ENCODE assay signal across 1 cellular context in the genomic region with DNA sequence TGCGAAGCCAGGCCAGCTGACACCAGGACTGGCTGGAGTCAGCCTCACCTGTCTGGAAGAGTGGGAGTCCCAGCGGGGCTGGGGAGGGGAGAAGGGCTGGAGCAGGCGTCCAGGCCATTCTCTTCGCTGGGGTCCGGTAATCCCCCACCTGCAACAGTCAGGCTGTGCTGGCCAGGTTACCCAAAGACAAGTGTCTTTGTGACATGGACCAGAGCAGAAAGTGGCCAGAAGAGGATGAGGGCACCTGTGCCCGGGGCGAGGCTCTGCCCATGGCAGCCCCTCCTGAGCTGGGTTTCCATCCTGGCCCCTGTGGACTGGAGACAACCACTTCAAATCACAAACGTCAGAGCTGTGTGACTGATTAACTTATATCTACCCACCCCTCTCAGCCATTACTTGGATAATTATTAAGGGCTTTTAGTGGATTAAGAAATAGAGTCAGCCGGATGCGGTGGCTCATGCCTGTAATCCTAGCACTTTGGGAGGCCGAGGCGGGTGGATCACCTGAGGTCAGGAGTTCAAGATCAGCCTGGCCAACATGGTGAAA.
TF ChIP-seq lines count a peak whose summit lies in the region.

No MANE protein-coding gene starts in this region.

TF ChIP-seq in HCT116, 20 proteins besides CTCF, POLR2A, EP300 and RAD21:
- TF ChIP-seq EGR1 (IDR thresholded peaks at IDR 0.05; ENCODE audit: low read depth) = no peak
- TF ChIP-seq ZFX (IDR thresholded peaks at IDR 0.05) = no peak
- no peak for TF ChIP-seq CBX3 (IDR thresholded peaks at IDR 0.05; ENCODE audit: low read depth)
- no peak for TF ChIP-seq REST (IDR thresholded peaks at IDR 0.05; ENCODE audit: low read depth)
- TF ChIP-seq, protein P1, sequence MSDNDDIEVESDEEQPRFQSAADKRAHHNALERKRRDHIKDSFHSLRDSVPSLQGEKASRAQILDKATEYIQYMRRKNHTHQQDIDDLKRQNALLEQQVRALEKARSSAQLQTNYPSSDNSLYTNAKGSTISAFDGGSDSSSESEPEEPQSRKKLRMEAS (IDR thresholded peaks at IDR 0.05) = no peak
- no peak for TF ChIP-seq SIN3A (IDR thresholded peaks at IDR 0.05; ENCODE audit: low read depth)
- TF ChIP-seq JUND (IDR thresholded peaks at IDR 0.05) = no peak
- no peak for TF ChIP-seq SRF (IDR thresholded peaks at IDR 0.05; ENCODE audit: low read depth)
- TF ChIP-seq FOSL1 (IDR thresholded peaks at IDR 0.05; ENCODE audit: low read depth) = no peak
- no peak for TF ChIP-seq EZH2phosphoT487 (IDR thresholded peaks at IDR 0.05; ENCODE audit: borderline replicate concordance)
- no peak for TF ChIP-seq ELF1 (IDR thresholded peaks at IDR 0.05; ENCODE audit: borderline replicate concordance, low read depth)
- TF ChIP-seq SP1 (IDR thresholded peaks at IDR 0.05; ENCODE audit: low read depth) = no peak
- no peak for TF ChIP-seq ATF3 (IDR thresholded peaks at IDR 0.05)
- TF ChIP-seq YY1 (IDR thresholded peaks at IDR 0.05; ENCODE audit: extremely low read depth, insufficient replicate concordance, low read depth, low read length) = no peak
- no peak for TF ChIP-seq EZH2 (IDR thresholded peaks at IDR 0.05)
- TF ChIP-seq POLR2AphosphoS5 (IDR thresholded peaks at IDR 0.05; ENCODE audit: low read depth, low read length) = no peak
- TF ChIP-seq CEBPB (IDR thresholded peaks at IDR 0.05; ENCODE audit: low read depth) = no peak
- no peak for TF ChIP-seq ZNF274 (IDR thresholded peaks at IDR 0.05; ENCODE audit: low read depth, low read length)
- TF ChIP-seq TCF7L2 (IDR thresholded peaks at IDR 0.05; ENCODE audit: borderline replicate concordance, extremely low read depth, insufficient read depth, insufficient read length) = no peak
- TF ChIP-seq ZBTB33 (IDR thresholded peaks at IDR 0.05; ENCODE audit: extremely low read depth, insufficient replicate concordance, low read length) = no peak
